Comparison of ENCODE assay signal across 22 cellular contexts in genomic region chr10:15420858-15421257, GRCh38.
"Had no signal": no experiment of that assay in that cellular context is flagged by ENCODE, and none has a peak within 500 bp of the region (broad histone marks: within the 10 kb centered on the region; RNA-seq: fewer than 3 reads in every experiment).

No MANE protein-coding gene starts in this region.

- H3K36me3 Mint-ChIP-seq: activated naive CD8-positive, alpha-beta T cell treated with anti-CD3 and anti-CD28 coated beads for 36 hours had no signal

- H3K4me3 Mint-ChIP-seq: activated naive CD8-positive, alpha-beta T cell treated with anti-CD3 and anti-CD28 coated beads for 36 hours; activated T-cell treated with anti-CD3 and anti-CD28 coated beads, Interleukin-2, amount 50 U/mL, for 4 hours; effector memory CD8-positive, alpha-beta T cell; nephron progenitor cell; stimulated activated naive CD8-positive, alpha-beta T cell treated with anti-CD3 and anti-CD28 coated beads, Interleukin-15, Interleukin-2, amounts not matched to agents 100 ng/mL and 50 ng/mL, for 24 hours had no signal

- H3K27ac Mint-ChIP-seq: activated naive CD8-positive, alpha-beta T cell treated with anti-CD3 and anti-CD28 coated beads for 36 hours; effector memory CD8-positive, alpha-beta T cell; nephron progenitor cell; stimulated activated naive CD8-positive, alpha-beta T cell treated with anti-CD3 and anti-CD28 coated beads, Interleukin-15, Interleukin-2, amounts not matched to agents 100 ng/mL and 50 ng/mL, for 24 hours had no signal

- H3K4me1 Mint-ChIP-seq: activated naive CD8-positive, alpha-beta T cell treated with anti-CD3 and anti-CD28 coated beads for 36 hours; nephron progenitor cell had no signal

- H3K27me3 Mint-ChIP-seq: activated naive CD8-positive, alpha-beta T cell treated with anti-CD3 and anti-CD28 coated beads for 36 hours had no signal

- DNase-seq: activated CD4-positive, alpha-beta T cell treated with anti-CD3 and anti-CD28 coated beads for 4 hours; activated CD4-positive, alpha-beta T cell treated with anti-CD3 and anti-CD28 coated beads, Interleukin-2, amount 50 U/mL, for 48 hours; activated CD4-positive, CD25-positive, alpha-beta regulatory T cell; activated CD8-positive, alpha-beta memory T cell treated with anti-CD3 and anti-CD28 coated beads, Interleukin-2, amount 50 U/mL, for 48 hours; activated naive CD4-positive, alpha-beta T cell treated with Interleukin-2 at 50 U/mL for 16 hours; activated naive CD8-positive, alpha-beta T cell treated with anti-CD3 and anti-CD28 coated beads for 36 hours; activated T-cell treated with anti-CD3 and anti-CD28 coated beads, Interleukin-2, amount 50 U/mL, for 4 hours; central memory CD4-positive, alpha-beta T cell; effector memory CD8-positive, alpha-beta T cell; foreskin melanocyte; kidney; lower lobe of right lung; mesendoderm; mucosa of descending colon; nephron progenitor cell; pancreas; psoas muscle; stimulated activated CD4-positive, alpha-beta T cell treated with anti-CD3 and anti-CD28 coated beads, Interleukin-4, amount 100 ng/mL, for 24 hours; substantia nigra; thyroid gland had no signal

- ATAC-seq: activated T-cell treated with anti-CD3 and anti-CD28 coated beads, Interleukin-2, amount 50 U/mL, for 4 hours; effector memory CD8-positive, alpha-beta T cell; esophagus mucosa; lower lobe of right lung; mucosa of descending colon; pancreas; psoas muscle had no signal

- H3K9me3 Mint-ChIP-seq: effector memory CD8-positive, alpha-beta T cell had no signal
